ENCODE assay signal across 23 cellular contexts in genomic region chrX:74160358-74160757, GRCh38.
"Had no signal": no experiment of that assay in that cellular context is flagged by ENCODE, and none has a peak within 500 bp of the region (broad histone marks: within the 10 kb centered on the region; RNA-seq: fewer than 3 reads in every experiment).

No MANE protein-coding gene starts in this region.

- H3K36me3 ChIP-seq: colonic mucosa, lower lobe of right lung, neural progenitor cell, prostate gland, sigmoid colon, thyroid gland, vagina had no signal

- H3K4me2 ChIP-seq: neural progenitor cell had no signal

- H2AFZ ChIP-seq: neural progenitor cell had no signal

- H3K9ac ChIP-seq: neural progenitor cell had no signal

- ATAC-seq: esophagus mucosa; left ventricle myocardium superior; lower lobe of right lung; naive thymus-derived CD4-positive, alpha-beta T cell; right cardiac atrium had no signal

- DNase-seq: colonic mucosa; effector CD8-positive, alpha-beta T cell; endodermal cell; head of caudate nucleus; left ventricle myocardium superior; lower lobe of right lung; naive thymus-derived CD4-positive, alpha-beta T cell; right cardiac atrium; sigmoid colon; small intestine; stimulated activated CD4-positive, alpha-beta T cell treated with anti-CD3 and anti-CD28 coated beads, Interleukin-12 subunit alpha, Interleukin-12 subunit beta, amount 100 ng/mL, for 4 hours; stimulated activated CD4-positive, alpha-beta T cell treated with anti-CD3 and anti-CD28 coated beads, Interleukin-1b, Interleukin-23, amount 100 ng/mL, for 48 hours; stimulated activated CD4-positive, alpha-beta T cell treated with anti-CD3 and anti-CD28 coated beads, Interleukin-4, amount 100 ng/mL, for 1 hour; stimulated activated CD8-positive, alpha-beta memory T cell treated with anti-CD3 and anti-CD28 coated beads, Interleukin-4, amount 100 ng/mL, for 48 hours; stimulated activated naive CD4-positive, alpha-beta T cell treated with Interleukin-2 at 50 U/mL for 16 hours; stomach; thyroid gland; trophoblast cell had no signal

- H3K27ac ChIP-seq: colonic mucosa, epithelial cell of prostate, lower lobe of right lung, neural progenitor cell, prostate gland, sigmoid colon, stomach, thyroid gland, vagina had no signal

- H3K9me3 ChIP-seq: colonic mucosa, lower lobe of right lung, prostate gland, sigmoid colon, thyroid gland, vagina had no signal

- H3K27me3 ChIP-seq: colonic mucosa, neural progenitor cell, sigmoid colon, stomach, thyroid gland, vagina had no signal

- H3K4me1 ChIP-seq: colonic mucosa, lower lobe of right lung, neural progenitor cell, prostate gland, sigmoid colon, stomach, thyroid gland, vagina had no signal

- H3K4me3 ChIP-seq: colonic mucosa, lower lobe of right lung, neural progenitor cell, prostate gland, sigmoid colon, stomach, thyroid gland, vagina had no signal
